In the genomic region with DNA sequence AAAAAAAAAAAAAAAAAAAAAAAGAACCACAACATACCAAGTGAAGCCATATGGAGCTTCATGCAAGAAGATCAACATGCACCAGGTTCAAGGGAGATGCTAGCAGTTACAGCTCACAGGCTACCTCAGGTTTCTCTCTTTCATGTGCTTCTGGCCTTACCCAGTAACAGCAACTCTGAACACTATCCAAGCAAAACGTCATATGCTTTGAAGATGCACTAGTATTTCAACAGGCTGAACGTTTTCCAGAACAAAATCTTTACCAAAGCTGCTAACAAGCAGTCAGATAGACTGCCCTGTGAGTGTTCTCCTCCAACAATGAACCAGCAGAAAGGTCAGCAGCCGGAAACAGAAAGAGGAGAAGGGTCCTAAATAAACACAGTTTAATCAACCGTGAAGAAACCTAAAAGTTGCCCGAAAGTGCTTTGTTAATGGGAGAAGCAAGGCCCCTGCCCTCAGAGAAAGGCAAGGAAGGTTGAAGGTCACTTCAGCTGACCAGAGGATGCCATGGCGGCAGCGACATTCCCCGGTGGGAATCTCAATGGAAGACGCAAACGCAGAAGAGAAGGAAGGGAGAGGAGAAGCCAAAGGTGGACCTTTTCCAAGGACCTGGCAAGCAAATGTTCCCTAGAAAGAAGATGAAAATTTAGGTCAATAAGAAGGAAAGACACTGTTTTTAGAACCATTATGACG, we compare ENCODE assay signal across 24 cellular contexts.
DNase-seq lines count a peak whose midpoint lies in the region; ATAC-seq and TF ChIP-seq lines count a peak whose summit lies in the region.
"Had no signal": no experiment of that assay in that cellular context is flagged by ENCODE, and none has a peak within 500 bp of the region (broad histone marks: within the 10 kb centered on the region; RNA-seq: fewer than 3 reads in every experiment).

No MANE protein-coding gene starts in this region.

- TF ChIP-seq CTCF in omental fat pad (IDR thresholded peaks at IDR 0.05), result no peak
- no peak for TF ChIP-seq CTCF in esophagus muscularis mucosa (IDR thresholded peaks at IDR 0.05)

- H3K9me3 ChIP-seq in esophagus muscularis mucosa, result no peaks in the 10 kb centered on the region
- H3K9me3 ChIP-seq: uterus had no signal

- H3K36me3 ChIP-seq in rectal smooth muscle tissue (ENCODE audit: control insufficient read depth, insufficient read depth, low read length) (no peaks in the 10 kb centered on the region), esophagus muscularis mucosa (no peaks in the 10 kb centered on the region)
- H3K36me3 ChIP-seq: uterus had no signal

- no peak overlapping the region for H3K9ac ChIP-seq in rectal smooth muscle tissue (ENCODE audit: low read length)

- no peaks in the 10 kb centered on the region for H3K27me3 Mint-ChIP-seq in activated T-helper 17 cell treated with anti-CD3 and anti-CD28 coated beads, Interleukin-2, amount 50 U/mL, for 72 hours
- H3K27me3 Mint-ChIP-seq: activated CD8-positive, alpha-beta T cell treated with anti-CD3 and anti-CD28 coated beads for 36 hours; activated naive CD8-positive, alpha-beta T cell had no signal

- H3K27ac ChIP-seq in rectal smooth muscle tissue (ENCODE audit: low read depth, low read length), result peak overlapping the region; percentile 75
- H3K27ac ChIP-seq in esophagus muscularis mucosa (replicated peaks in 1 of 4), result no peak overlapping the region
- H3K27ac ChIP-seq: 22Rv1, uterus had no signal

- DNase-seq in NCI-H2171 treated with DMSO at 0.1 percent for 48 hours (lab: John Stamatoyannopoulos, UW) (peak; percentile 8), NCI-H2171 (lab: John Stamatoyannopoulos, UW) (no peak), left kidney (ENCODE audit: low read depth, low spot score) (peak; percentile 59), omental fat pad (ENCODE audit: low spot score) (no peak), esophagus muscularis mucosa (ENCODE audit: extremely low spot score) (no peak)
- DNase-seq: activated CD8-positive, alpha-beta T cell treated with anti-CD3 and anti-CD28 coated beads for 36 hours; AML-193; EL; foreskin melanocyte; hippocampal formation; NCI-H1105; NCI-H2081; NCI-H510A; small intestine; stimulated activated naive CD8-positive, alpha-beta T cell treated with anti-CD3 and anti-CD28 coated beads, Interleukin-15, Interleukin-2, amounts not matched to agents 100 U/mL and 50 U/mL, for 24 hours; uterus had no signal

- peak overlapping the region; percentile 74 for H3K27ac Mint-ChIP-seq in activated T-helper 17 cell treated with anti-CD3 and anti-CD28 coated beads, Interleukin-2, amount 50 U/mL, for 72 hours
- H3K27ac Mint-ChIP-seq: activated CD8-positive, alpha-beta T cell treated with anti-CD3 and anti-CD28 coated beads for 36 hours; activated naive CD8-positive, alpha-beta T cell; progenitor cell of endocrine pancreas had no signal

- peaks cover 34% of the 10 kb centered on the region for H3K4me1 ChIP-seq in rectal smooth muscle tissue (ENCODE audit: control insufficient read depth, insufficient read depth, low read length)
- H3K4me1 ChIP-seq in esophagus muscularis mucosa, result peaks cover 0 to 13% (median 11%) of the 10 kb centered on the region in 4 donors
- H3K4me1 ChIP-seq: uterus had no signal

- TF ChIP-seq POLR2A in esophagus muscularis mucosa (IDR thresholded peaks at IDR 0.05; ENCODE audit: low read depth), result no peak

- H3K36me3 Mint-ChIP-seq in activated T-helper 17 cell treated with anti-CD3 and anti-CD28 coated beads, Interleukin-2, amount 50 U/mL, for 72 hours (ENCODE audit: low read depth), result no peaks in the 10 kb centered on the region
- H3K36me3 Mint-ChIP-seq: activated naive CD8-positive, alpha-beta T cell had no signal

- WGBS in esophagus muscularis mucosa, result 79% methylated on average over 11 of the region's 11 CpGs

- no peak for TF ChIP-seq EP300 in esophagus muscularis mucosa (IDR thresholded peaks at IDR 0.05)

- no peak for ATAC-seq in activated T-helper 17 cell treated with anti-CD3 and anti-CD28 coated beads, Interleukin-2, amount 50 U/mL, for 72 hours (replicated peaks)
- no peak for ATAC-seq in omental fat pad (ENCODE audit: low FRiP score)
- ATAC-seq in GM19395 (IDR thresholded peaks at IDR 0.05; ENCODE audit: unreplicated experiment), result no peak
- ATAC-seq: activated CD8-positive, alpha-beta T cell treated with anti-CD3 and anti-CD28 coated beads for 36 hours; HCT116; Panc1; stimulated activated naive CD8-positive, alpha-beta T cell treated with anti-CD3 and anti-CD28 coated beads, Interleukin-15, Interleukin-2, amounts not matched to agents 100 U/mL and 50 U/mL, for 24 hours had no signal

- intact Hi-C loops in esophagus muscularis mucosa (cut with DNase I), result loop anchor here (5.0 kb wide), 2 partner anchors 253 to 408 kb away; partner anchors contain the start of genes LEKR1 and TIPARP

- H3K27me3 ChIP-seq in rectal smooth muscle tissue (ENCODE audit: control insufficient read depth, insufficient read depth, low read length), result no peaks in the 10 kb centered on the region
- H3K27me3 ChIP-seq in esophagus muscularis mucosa, result no peaks in the 10 kb centered on the region
- H3K27me3 ChIP-seq: uterus had no signal

- H3K4me1 Mint-ChIP-seq in activated T-helper 17 cell treated with anti-CD3 and anti-CD28 coated beads, Interleukin-2, amount 50 U/mL, for 72 hours, result peaks cover 39% of the 10 kb centered on the region

- H3K4me3 Mint-ChIP-seq in activated T-helper 17 cell treated with anti-CD3 and anti-CD28 coated beads, Interleukin-2, amount 50 U/mL, for 72 hours, result no peak overlapping the region
- H3K4me3 Mint-ChIP-seq: activated CD8-positive, alpha-beta T cell treated with anti-CD3 and anti-CD28 coated beads for 36 hours; activated naive CD8-positive, alpha-beta T cell had no signal

- no peaks in the 10 kb centered on the region for H3K9me3 Mint-ChIP-seq in activated T-helper 17 cell treated with anti-CD3 and anti-CD28 coated beads, Interleukin-2, amount 50 U/mL, for 72 hours
- H3K9me3 Mint-ChIP-seq: activated CD8-positive, alpha-beta T cell treated with anti-CD3 and anti-CD28 coated beads for 36 hours had no signal

- H3K4me3 ChIP-seq in rectal smooth muscle tissue (ENCODE audit: low read length), result no peak overlapping the region
- no peak overlapping the region for H3K4me3 ChIP-seq in esophagus muscularis mucosa
- H3K4me3 ChIP-seq: uterus had no signal

Comparison
In these comparisons a context has a peak if more than half of its experiments do, and no peak if none do; other contexts are left out.
1. DNase-seq: peak in NCI-H2171 treated with DMSO at 0.1 percent for 48 hours (single experiment) and left kidney (single experiment); none in NCI-H2171 (single experiment), omental fat pad (single experiment) and esophagus muscularis mucosa (single experiment).